In the genomic region with DNA sequence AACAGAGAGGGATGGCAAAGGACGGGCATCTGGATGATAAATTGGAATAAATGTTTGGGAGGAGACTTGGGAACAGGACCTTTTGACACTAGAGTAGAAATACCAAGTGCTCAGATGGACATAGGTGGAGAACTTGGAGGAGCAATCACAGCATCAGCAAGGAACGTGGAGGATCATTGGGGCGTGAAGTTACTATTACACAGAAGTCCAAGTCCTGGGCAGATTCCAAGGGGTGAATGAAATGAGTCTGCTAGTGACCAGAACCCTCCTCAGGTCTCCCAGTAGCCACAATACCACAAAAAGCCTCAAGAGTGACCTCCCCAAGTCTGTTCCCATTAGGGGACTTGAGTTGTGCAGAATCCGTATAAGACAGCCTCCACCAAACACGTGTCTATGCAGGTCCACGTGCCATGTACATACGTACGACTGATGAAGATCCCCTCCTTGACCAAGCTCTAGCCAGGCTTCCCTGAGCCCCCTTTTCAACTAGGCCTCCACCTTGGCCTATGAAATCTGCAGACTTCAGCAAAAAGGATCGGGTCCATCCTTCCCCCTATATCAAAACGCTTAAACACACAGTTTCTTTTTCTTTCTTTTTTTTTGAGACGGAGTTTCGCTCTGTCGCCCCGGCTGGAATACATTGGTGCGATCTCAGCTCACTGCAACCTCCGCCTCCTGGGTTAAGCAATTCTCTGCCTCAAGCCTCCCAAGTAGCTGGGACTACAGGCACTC, we compare ENCODE assay signal across 14 cellular contexts. TPM values are rescaled to one million over a fixed set of nuclear protein-coding genes. Genes with fewer than 3 reads are reported as not detected.
DNase-seq lines count a peak whose midpoint lies in the region; ATAC-seq and TF ChIP-seq lines count a peak whose summit lies in the region.
"Had no signal": no experiment of that assay in that cellular context is flagged by ENCODE, and none has a peak within 500 bp of the region (broad histone marks: within the 10 kb centered on the region; RNA-seq: fewer than 3 reads in every experiment).

No MANE protein-coding gene starts in this region.

- peaks cover 0 to 6% (median 0%) of the 10 kb centered on the region in 3 experiments for H3K36me3 ChIP-seq in naive thymus-derived CD4-positive, alpha-beta T cell (ENCODE audit: control insufficient read depth in 2 of 3, insufficient read depth in 3 of 3, low read length in 3 of 3)
- H3K36me3 ChIP-seq: left ventricle myocardium inferior, prostate gland had no signal

- ATAC-seq in activated T-cell treated with anti-CD3 and anti-CD28 coated beads, Interleukin-2, amount 50 U/mL, for 4 hours, result no peak
- ATAC-seq in naive thymus-derived CD4-positive, alpha-beta T cell, result no peak
- ATAC-seq in GM21526 (IDR thresholded peaks at IDR 0.05; ENCODE audit: low FRiP score, unreplicated experiment), result no peak

- H3K9me3 Mint-ChIP-seq in activated T-cell treated with anti-CD3 and anti-CD28 coated beads, Interleukin-2, amount 50 U/mL, for 4 hours, result no peaks in the 10 kb centered on the region
- H3K9me3 Mint-ChIP-seq in Calu3 (ENCODE audit: low read depth, unreplicated experiment), result no peaks in the 10 kb centered on the region
- no peaks in the 10 kb centered on the region for H3K9me3 Mint-ChIP-seq in activated CD4-positive, alpha-beta memory T cell treated with anti-CD3 and anti-CD28 coated beads, Interleukin-2, amount 10 ng/mL, durations not matched to agents 7 days and 5 days
- H3K9me3 Mint-ChIP-seq in naive thymus-derived CD4-positive, alpha-beta T cell, result no peaks in the 10 kb centered on the region

- peak overlapping the region; percentile 92 for H3K4me3 Mint-ChIP-seq in activated T-cell treated with anti-CD3 and anti-CD28 coated beads, Interleukin-2, amount 50 U/mL, for 4 hours
- H3K4me3 Mint-ChIP-seq in Calu3 (ENCODE audit: low read depth, unreplicated experiment), result peak overlapping the region; percentile 90
- H3K4me3 Mint-ChIP-seq in activated CD4-positive, alpha-beta memory T cell treated with anti-CD3 and anti-CD28 coated beads, Interleukin-2, amount 10 ng/mL, durations not matched to agents 7 days and 5 days, result peak overlapping the region; percentile 21
- peak overlapping the region in 9 of 10 donors; percentile 27 to 97 (median 83) for H3K4me3 Mint-ChIP-seq in naive thymus-derived CD4-positive, alpha-beta T cell

- no peaks in the 10 kb centered on the region for H3K9me3 ChIP-seq in naive thymus-derived CD4-positive, alpha-beta T cell (ENCODE audit: control insufficient read depth in 2 of 3, low read length in 3 of 3)
- H3K9me3 ChIP-seq: left ventricle myocardium inferior, prostate gland, stomach had no signal

- H3K27ac ChIP-seq in naive thymus-derived CD4-positive, alpha-beta T cell (ENCODE audit: low read depth, low read length), result no peak overlapping the region
- H3K27ac ChIP-seq: left ventricle myocardium inferior, prostate gland had no signal

- peaks cover 14% of the 10 kb centered on the region for H3K36me3 Mint-ChIP-seq in activated T-cell treated with anti-CD3 and anti-CD28 coated beads, Interleukin-2, amount 50 U/mL, for 4 hours (ENCODE audit: insufficient read depth)
- peaks cover 62% of the 10 kb centered on the region for H3K36me3 Mint-ChIP-seq in Calu3 (ENCODE audit: insufficient read depth, unreplicated experiment)
- peaks cover 50% of the 10 kb centered on the region for H3K36me3 Mint-ChIP-seq in activated CD4-positive, alpha-beta memory T cell treated with anti-CD3 and anti-CD28 coated beads, Interleukin-2, amount 10 ng/mL, durations not matched to agents 7 days and 5 days (ENCODE audit: low read depth)
- H3K36me3 Mint-ChIP-seq in naive thymus-derived CD4-positive, alpha-beta T cell, result peaks cover 0 to 11% (median 5%) of the 10 kb centered on the region in 5 donors

- H3K4me3 ChIP-seq in naive thymus-derived CD4-positive, alpha-beta T cell (ENCODE audit: low read length), result no peak overlapping the region
- H3K4me3 ChIP-seq: prostate gland had no signal

- H3K4me1 ChIP-seq in naive thymus-derived CD4-positive, alpha-beta T cell (ENCODE audit: control insufficient read depth in 2 of 2, insufficient read depth in 2 of 2, low read length in 2 of 2), result peaks cover 24 to 28% of the 10 kb centered on the region in 2 donors
- H3K4me1 ChIP-seq: prostate gland had no signal

- H3K27me3 Mint-ChIP-seq in activated T-cell treated with anti-CD3 and anti-CD28 coated beads, Interleukin-2, amount 50 U/mL, for 4 hours (ENCODE audit: low read depth), result no peaks in the 10 kb centered on the region
- H3K27me3 Mint-ChIP-seq in Calu3 (ENCODE audit: unreplicated experiment), result no peaks in the 10 kb centered on the region
- no peaks in the 10 kb centered on the region for H3K27me3 Mint-ChIP-seq in activated CD4-positive, alpha-beta memory T cell treated with anti-CD3 and anti-CD28 coated beads, Interleukin-2, amount 10 ng/mL, durations not matched to agents 7 days and 5 days
- no peaks in the 10 kb centered on the region for H3K27me3 Mint-ChIP-seq in naive thymus-derived CD4-positive, alpha-beta T cell

- no peak for TF ChIP-seq CTCF in Calu3 (IDR thresholded peaks at IDR 0.05; ENCODE audit: unreplicated experiment)

- CTCF ChIA-PET in Calu3 (lab: Charles Lee), result no interaction called here
- CTCF ChIA-PET in activated CD4-positive, alpha-beta memory T cell treated with anti-CD3 and anti-CD28 coated beads, Interleukin-2, amount 10 ng/mL, durations not matched to agents 7 days and 5 days (lab: Charles Lee), result interaction anchor here (1.1 to 1.9 kb wide), 2 partner anchors 12 to 105 kb away, joined by 3 to 15 read pairs; no protein-coding TSS in a partner anchor
- CTCF ChIA-PET in naive thymus-derived CD4-positive, alpha-beta T cell (lab: Charles Lee), result interaction anchor here (1.9 kb wide), 1 partner anchor 12 kb away, joined by 11 read pairs; no protein-coding TSS in a partner anchor

- H3K27ac Mint-ChIP-seq in Calu3 (ENCODE audit: unreplicated experiment), result no peak overlapping the region
- H3K27ac Mint-ChIP-seq in activated CD4-positive, alpha-beta memory T cell treated with anti-CD3 and anti-CD28 coated beads, Interleukin-2, amount 10 ng/mL, durations not matched to agents 7 days and 5 days, result peak overlapping the region; percentile 32
- peak overlapping the region in 2 of 9 donors; percentile 85 to 93 for H3K27ac Mint-ChIP-seq in naive thymus-derived CD4-positive, alpha-beta T cell

- BruUV-seq in Calu3 (replicated peaks; lab: Mats Ljungman, UMichigan), result no TSS peak

- intact Hi-C loops in Calu3 (cut with micrococcal nuclease; ENCODE audit: unreplicated experiment), result no loop called here
- intact Hi-C loops in naive thymus-derived CD4-positive, alpha-beta T cell (cut with micrococcal nuclease), result loop anchor here (2.0 to 10.0 kb wide), 10 partner anchors 36 to 1686 kb away; partner anchors contain the start of genes DYNLL2 (in 1 of the 2), HLF (in 1 of the 2), MMD (in 1 of the 2) and MRPS23 (in 1 of the 2)

- POLR2A ChIA-PET in activated CD4-positive, alpha-beta memory T cell treated with anti-CD3 and anti-CD28 coated beads, Interleukin-2, amount 10 ng/mL, durations not matched to agents 7 days and 5 days (lab: Charles Lee), result interaction anchor here (3.4 kb wide), 1 partner anchor 8 kb away, joined by 14 read pairs; no protein-coding TSS in a partner anchor
- POLR2A ChIA-PET in naive thymus-derived CD4-positive, alpha-beta T cell (lab: Charles Lee), result interaction anchor here (0.9 to 4.9 kb wide), 2 partner anchors 11 to 239 kb away, joined by 4 to 30 read pairs; no protein-coding TSS in a partner anchor

- DNase-seq in activated T-cell treated with anti-CD3 and anti-CD28 coated beads, Interleukin-2, amount 50 U/mL, for 4 hours, result no peak
- DNase-seq in activated T-cell treated with anti-CD3 and anti-CD28 coated beads for 4 hours, result no peak
- no peak for DNase-seq in Calu3
- no peak for DNase-seq in activated CD4-positive, alpha-beta memory T cell treated with anti-CD3 and anti-CD28 coated beads, Interleukin-2, amount 10 ng/mL, durations not matched to agents 7 days and 5 days
- DNase-seq in naive thymus-derived CD4-positive, alpha-beta T cell, result no peak
- DNase-seq in HUDEP-2 (lab: John Stamatoyannopoulos, UW; ENCODE audit: unreplicated experiment in 76 of 76), result no peak
- DNase-seq in T1000 (lab: John Stamatoyannopoulos, UW), result no peak
- DNase-seq: activated CD8-positive, alpha-beta memory T cell treated with anti-CD3 and anti-CD28 coated beads, Interleukin-2, amount 50 U/mL, for 4 hours; DMS 273 treated with DMSO at 0.1 percent for 48 hours; left ventricle myocardium inferior; NCI-H446; stomach had no signal

- H3K27me3 ChIP-seq in naive thymus-derived CD4-positive, alpha-beta T cell (ENCODE audit: control insufficient read depth in 2 of 2, insufficient read depth in 2 of 2, low read length in 2 of 2), result no peaks in the 10 kb centered on the region
- H3K27me3 ChIP-seq: stomach had no signal

- peaks cover 40% of the 10 kb centered on the region for H3K4me1 Mint-ChIP-seq in activated T-cell treated with anti-CD3 and anti-CD28 coated beads, Interleukin-2, amount 50 U/mL, for 4 hours (ENCODE audit: low read depth)
- H3K4me1 Mint-ChIP-seq in Calu3 (ENCODE audit: low read depth, unreplicated experiment), result peaks cover 29% of the 10 kb centered on the region
- H3K4me1 Mint-ChIP-seq in activated CD4-positive, alpha-beta memory T cell treated with anti-CD3 and anti-CD28 coated beads, Interleukin-2, amount 10 ng/mL, durations not matched to agents 7 days and 5 days, result peaks cover 41% of the 10 kb centered on the region
- peaks cover 16 to 55% (median 38%) of the 10 kb centered on the region in 7 donors for H3K4me1 Mint-ChIP-seq in naive thymus-derived CD4-positive, alpha-beta T cell

RNA-seq across cellular contexts. Expression of gene C17orf67, which starts 2.2 kb away (rescaled TPM):
- total RNA-seq in activated T-cell treated with anti-CD3 and anti-CD28 coated beads, Interleukin-2, amount 50 U/mL, for 4 hours, result 1 to 10 TPM; 2.0 to 2.3 (median 2.2) TPM
- 4.6 and 5.9 TPM in 2 replicates for total RNA-seq in Calu3 (2022)
- total RNA-seq in activated CD4-positive, alpha-beta memory T cell treated with anti-CD3 and anti-CD28 coated beads, Interleukin-2, amount 10 ng/mL, durations not matched to agents 7 days and 5 days, result 1 to 10 TPM; 4.1 to 4.2 TPM
- total RNA-seq in naive thymus-derived CD4-positive, alpha-beta T cell, result 1 to 10 TPM; 3.6 to 9.1 (median 5.4) TPM
- polyA plus RNA-seq in naive thymus-derived CD4-positive, alpha-beta T cell, result 1 to 10 TPM; 1.1 to 1.6 TPM

RNA-seq across cellular contexts. Expression of gene DGKE, which starts 2.4 kb away (rescaled TPM):
- 10 to 100 TPM; 30.1 to 37.4 (median 33.3) TPM for total RNA-seq in activated T-cell treated with anti-CD3 and anti-CD28 coated beads, Interleukin-2, amount 50 U/mL, for 4 hours
- 10.0 and 12.5 TPM in 2 replicates for total RNA-seq in Calu3 (2022)
- 10 to 100 TPM; 34.2 to 35.7 TPM for total RNA-seq in activated CD4-positive, alpha-beta memory T cell treated with anti-CD3 and anti-CD28 coated beads, Interleukin-2, amount 10 ng/mL, durations not matched to agents 7 days and 5 days
- 10 to 100 TPM; 23.7 to 39.2 (median 35.6) TPM for total RNA-seq in naive thymus-derived CD4-positive, alpha-beta T cell
- polyA plus RNA-seq in naive thymus-derived CD4-positive, alpha-beta T cell, result 1 to 10 TPM; 5.0 to 7.1 TPM

Comparison
In these comparisons a context has a peak if more than half of its experiments do, and no peak if none do; other contexts are left out.
1. H3K4me3 Mint-ChIP-seq: peak in every context shown above with its lines; median percentile 92 in activated T-cell treated with anti-CD3 and anti-CD28 coated beads, Interleukin-2, amount 50 U/mL, for 4 hours; 90 in Calu3; 83 in naive thymus-derived CD4-positive, alpha-beta T cell; 21 in activated CD4-positive, alpha-beta memory T cell treated with anti-CD3 and anti-CD28 coated beads, Interleukin-2, amount 10 ng/mL, durations not matched to agents 7 days and 5 days.